Comparison of ENCODE assay signal across 1 cellular context in genomic region chr6:159109391-159109790, GRCh38.
TF ChIP-seq lines count a peak whose summit lies in the region.

No MANE protein-coding gene starts in this region.

TF ChIP-seq in K562, 482 proteins besides CTCF, POLR2A, EP300 and RAD21:
- TF ChIP-seq TAL1 (IDR thresholded peaks at IDR 0.05), result no peak
- no peak for TF ChIP-seq ZNF695 (CRISPR knock-in tag; IDR thresholded peaks at IDR 0.05)
- TF ChIP-seq ELK3 (CRISPR knock-in tag; IDR thresholded peaks at IDR 0.05), result no peak
- TF ChIP-seq ATF1 (CRISPR knock-in tag; IDR thresholded peaks at IDR 0.05), result no peak
- no peak for TF ChIP-seq ATF1 (tag; IDR thresholded peaks at IDR 0.05)
- TF ChIP-seq, protein P1, sequence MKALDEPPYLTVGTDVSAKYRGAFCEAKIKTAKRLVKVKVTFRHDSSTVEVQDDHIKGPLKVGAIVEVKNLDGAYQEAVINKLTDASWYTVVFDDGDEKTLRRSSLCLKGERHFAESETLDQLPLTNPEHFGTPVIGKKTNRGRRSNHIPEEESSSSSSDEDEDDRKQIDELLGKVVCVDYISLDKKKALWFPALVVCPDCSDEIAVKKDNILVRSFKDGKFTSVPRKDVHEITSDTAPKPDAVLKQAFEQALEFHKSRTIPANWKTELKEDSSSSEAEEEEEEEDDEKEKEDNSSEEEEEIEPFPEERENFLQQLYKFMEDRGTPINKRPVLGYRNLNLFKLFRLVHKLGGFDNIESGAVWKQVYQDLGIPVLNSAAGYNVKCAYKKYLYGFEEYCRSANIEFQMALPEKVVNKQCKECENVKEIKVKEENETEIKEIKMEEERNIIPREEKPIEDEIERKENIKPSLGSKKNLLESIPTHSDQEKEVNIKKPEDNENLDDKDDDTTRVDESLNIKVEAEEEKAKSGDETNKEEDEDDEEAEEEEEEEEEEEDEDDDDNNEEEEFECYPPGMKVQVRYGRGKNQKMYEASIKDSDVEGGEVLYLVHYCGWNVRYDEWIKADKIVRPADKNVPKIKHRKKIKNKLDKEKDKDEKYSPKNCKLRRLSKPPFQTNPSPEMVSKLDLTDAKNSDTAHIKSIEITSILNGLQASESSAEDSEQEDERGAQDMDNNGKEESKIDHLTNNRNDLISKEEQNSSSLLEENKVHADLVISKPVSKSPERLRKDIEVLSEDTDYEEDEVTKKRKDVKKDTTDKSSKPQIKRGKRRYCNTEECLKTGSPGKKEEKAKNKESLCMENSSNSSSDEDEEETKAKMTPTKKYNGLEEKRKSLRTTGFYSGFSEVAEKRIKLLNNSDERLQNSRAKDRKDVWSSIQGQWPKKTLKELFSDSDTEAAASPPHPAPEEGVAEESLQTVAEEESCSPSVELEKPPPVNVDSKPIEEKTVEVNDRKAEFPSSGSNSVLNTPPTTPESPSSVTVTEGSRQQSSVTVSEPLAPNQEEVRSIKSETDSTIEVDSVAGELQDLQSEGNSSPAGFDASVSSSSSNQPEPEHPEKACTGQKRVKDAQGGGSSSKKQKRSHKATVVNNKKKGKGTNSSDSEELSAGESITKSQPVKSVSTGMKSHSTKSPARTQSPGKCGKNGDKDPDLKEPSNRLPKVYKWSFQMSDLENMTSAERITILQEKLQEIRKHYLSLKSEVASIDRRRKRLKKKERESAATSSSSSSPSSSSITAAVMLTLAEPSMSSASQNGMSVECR (CRISPR knock-in tag; IDR thresholded peaks at IDR 0.05), result no peak
- no peak for TF ChIP-seq ZNF316 (IDR thresholded peaks at IDR 0.05)
- no peak for TF ChIP-seq ATF7 (IDR thresholded peaks at IDR 0.05)
- TF ChIP-seq TBP (optimal IDR thresholded peaks at IDR 0.05; ENCODE audit: low read depth, low read length), result no peak
- no peak for TF ChIP-seq ZNF707 (CRISPR knock-in tag; conservative IDR thresholded peaks at IDR 0.05)
- no peak for TF ChIP-seq CLOCK (CRISPR knock-in tag; IDR thresholded peaks at IDR 0.05; ENCODE audit: borderline replicate concordance)
- TF ChIP-seq, protein P2, sequence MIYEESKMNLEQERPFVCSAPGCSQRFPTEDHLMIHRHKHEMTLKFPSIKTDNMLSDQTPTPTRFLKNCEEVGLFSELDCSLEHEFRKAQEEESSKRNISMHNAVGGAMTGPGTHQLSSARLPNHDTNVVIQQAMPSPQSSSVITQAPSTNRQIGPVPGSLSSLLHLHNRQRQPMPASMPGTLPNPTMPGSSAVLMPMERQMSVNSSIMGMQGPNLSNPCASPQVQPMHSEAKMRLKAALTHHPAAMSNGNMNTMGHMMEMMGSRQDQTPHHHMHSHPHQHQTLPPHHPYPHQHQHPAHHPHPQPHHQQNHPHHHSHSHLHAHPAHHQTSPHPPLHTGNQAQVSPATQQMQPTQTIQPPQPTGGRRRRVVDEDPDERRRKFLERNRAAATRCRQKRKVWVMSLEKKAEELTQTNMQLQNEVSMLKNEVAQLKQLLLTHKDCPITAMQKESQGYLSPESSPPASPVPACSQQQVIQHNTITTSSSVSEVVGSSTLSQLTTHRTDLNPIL (CRISPR knock-in tag; IDR thresholded peaks at IDR 0.05), result no peak
- no peak for TF ChIP-seq HINFP (tag; conservative IDR thresholded peaks at IDR 0.05; ENCODE audit: low read depth)
- no peak for TF ChIP-seq ZNF436 (CRISPR knock-in tag; IDR thresholded peaks at IDR 0.05)
- TF ChIP-seq TEAD1 (CRISPR knock-in tag; IDR thresholded peaks at IDR 0.05), result no peak
- TF ChIP-seq ZNF551 (CRISPR knock-in tag; IDR thresholded peaks at IDR 0.05), result no peak
- TF ChIP-seq ZFP36 (IDR thresholded peaks at IDR 0.05; ENCODE audit: low read depth, low read length, partially characterized antibody), result no peak
- no peak for TF ChIP-seq POLR3A (IDR thresholded peaks at IDR 0.05; ENCODE audit: borderline replicate concordance, extremely low read depth, insufficient read depth, insufficient read length)
- no peak for TF ChIP-seq MTA1 (IDR thresholded peaks at IDR 0.05; ENCODE audit: borderline replicate concordance)
TF ChIP-seq in K562: peak in this region for 0.
